8 cellular contexts compared by ENCODE assay signal in genomic region chr3:141370065-141370533, GRCh38. TPM values are rescaled to one million over a fixed set of nuclear protein-coding genes. Genes with fewer than 3 reads are reported as not detected.
A peak's percentile ranks its signal among the peaks of the same experiment; 100 is the strongest.
DNase-seq lines count a peak whose midpoint lies in the region; TF ChIP-seq lines count a peak whose summit lies in the region.

No MANE protein-coding gene starts in this region.

- H3K9ac ChIP-seq in skeletal muscle satellite cell (ENCODE audit: low read depth, low read length) = peak overlapping the region; percentile 91

- peaks cover 65% of the 10 kb centered on the region for H3K4me1 ChIP-seq in skeletal muscle satellite cell (ENCODE audit: control insufficient read depth, insufficient read depth, low read length)

- TF ChIP-seq CTCF in GM12873 (IDR thresholded peaks at IDR 0.05; ENCODE audit: insufficient read depth, low read depth, low read length, missing control alignments) = peak; percentile 65
- TF ChIP-seq CTCF in LNCAP (IDR thresholded peaks at IDR 0.05) = 0 out of 2 replicates have a peak, but pooled peaks have one; percentile 26

- no peaks in the 10 kb centered on the region for H3K9me3 ChIP-seq in skeletal muscle satellite cell (replicated peaks; ENCODE audit: low read length)

- no peaks in the 10 kb centered on the region for H3K36me3 ChIP-seq in H7 (replicated peaks; ENCODE audit: control insufficient read depth, insufficient read depth, low read length)
- peaks cover 13% of the 10 kb centered on the region for H3K36me3 ChIP-seq in skeletal muscle satellite cell (ENCODE audit: insufficient read depth, low read length)

- DNase-seq in H7 = peak; percentile 65
- peak; percentile 81 for DNase-seq in SKM-1 treated with dmso at 0.1 percent for 144 hours (lab: John Stamatoyannopoulos, UW; ENCODE audit: unreplicated experiment)
- DNase-seq in anterior cingulate cortex (lab: John Stamatoyannopoulos, UW) = peak in 40 of 58 donors; percentile 7 to 87 (median 40)
- DNase-seq in hippocampal formation (lab: John Stamatoyannopoulos, UW) = peak; percentile 42 to 81
- no peak for DNase-seq in HK-2 (ENCODE audit: unreplicated experiment)

- H3K4me2 ChIP-seq in skeletal muscle satellite cell (ENCODE audit: low read length) = peak overlapping the region; percentile 74

- no peaks in the 10 kb centered on the region for H3K27me3 ChIP-seq in H7 (ENCODE audit: control insufficient read depth, insufficient read depth, low read length)
- no peaks in the 10 kb centered on the region for H3K27me3 ChIP-seq in skeletal muscle satellite cell (ENCODE audit: control insufficient read depth, insufficient read depth, low read length)

- H3K4me3 ChIP-seq in H7 (ENCODE audit: insufficient read depth, low read depth, low read length) = no peak overlapping the region
- H3K4me3 ChIP-seq in skeletal muscle satellite cell (ENCODE audit: low read length) = peak overlapping the region; percentile 9

RNA-seq across cellular contexts. Expression of gene ZBTB38, which starts 1.8 kb away (rescaled TPM):
- 6.7 and 9.5 TPM in 2 replicates for total RNA-seq in H7 (2014; rRNA removed; shearing (Covaris generic))
- total RNA-seq in skeletal muscle satellite cell (2012; rRNA removed) = 73.2 and 78.1 TPM in 2 replicates
